11 cellular contexts compared by ENCODE assay signal in the genomic region with DNA sequence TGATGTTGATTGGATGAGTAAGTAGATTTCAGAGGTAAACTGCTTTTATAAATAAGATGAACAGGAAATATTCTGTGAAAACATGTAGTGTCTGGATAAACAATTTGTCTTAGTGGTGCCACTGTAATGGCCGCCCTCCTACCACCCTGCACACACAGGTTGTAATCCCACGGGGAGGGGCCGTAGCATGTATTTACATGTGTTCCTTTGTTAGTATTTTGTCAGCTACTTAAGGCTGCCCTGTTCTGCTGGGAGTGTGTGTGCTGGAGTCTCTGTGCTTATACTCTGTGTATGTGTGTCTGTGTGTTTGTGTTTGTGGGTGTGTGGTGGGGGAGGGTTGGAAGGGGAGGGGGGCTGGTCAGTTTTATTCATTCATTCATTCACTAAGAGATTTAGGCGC. TPM values are rescaled to one million over a fixed set of nuclear protein-coding genes. Genes with fewer than 3 reads are reported as not detected.
A peak's percentile ranks its signal among the peaks of the same experiment; 100 is the strongest.
DNase-seq lines count a peak whose midpoint lies in the region; ATAC-seq and TF ChIP-seq lines count a peak whose summit lies in the region.
"Had no signal": no experiment of that assay in that cellular context is flagged by ENCODE, and none has a peak within 500 bp of the region (broad histone marks: within the 10 kb centered on the region; RNA-seq: fewer than 3 reads in every experiment).

No MANE protein-coding gene starts in this region.

- no peak for DNase-seq in activated naive CD4-positive, alpha-beta T cell treated with anti-CD3 and anti-CD28 coated beads, Interleukin-2, amount 10 ng/mL, durations not matched to agents 7 days and 5 days
- DNase-seq in activated naive CD4-positive, alpha-beta T cell treated with anti-CD3 and anti-CD28 coated beads, Interleukin-2, amount 50 U/mL, for 16 hours: no peak
- no peak for DNase-seq in Peyer's patch
- DNase-seq in testis: no peak
- no peak for DNase-seq in HEK293T (ENCODE audit: extremely low spot score)
- no peak for DNase-seq in SIG-M5 treated with dmso at 0.1 percent for 504 hours (lab: John Stamatoyannopoulos, UW; ENCODE audit: unreplicated experiment)
- DNase-seq: foreskin melanocyte, left ventricle myocardium superior had no signal

- H3K36me3 ChIP-seq in Peyer's patch (no peaks in the 10 kb centered on the region), gastroesophageal sphincter (no peaks in the 10 kb centered on the region), testis (ENCODE audit: low read depth, missing control alignments) (no peaks in the 10 kb centered on the region)
- H3K36me3 ChIP-seq: prostate gland had no signal

- no peak for TF ChIP-seq CTCF in Peyer's patch (IDR thresholded peaks at IDR 0.05)
- no peak for TF ChIP-seq CTCF in gastroesophageal sphincter (IDR thresholded peaks at IDR 0.05)
- no peak for TF ChIP-seq CTCF in testis (IDR thresholded peaks at IDR 0.05)

- H3K27me3 ChIP-seq in Peyer's patch (no peaks in the 10 kb centered on the region), gastroesophageal sphincter (no peaks in the 10 kb centered on the region), testis (no peaks in the 10 kb centered on the region)

- H3K4me1 ChIP-seq in Peyer's patch (peaks cover 0 to 73% (median 16%) of the 10 kb centered on the region in 4 donors), gastroesophageal sphincter (peaks cover 0 to 84% (median 5%) of the 10 kb centered on the region in 3 donors), testis (peaks cover 32% of the 10 kb centered on the region)

- H3K27ac ChIP-seq in Peyer's patch: peak overlapping the region; percentile 29 to 83 (median 70)
- peak overlapping the region in 3 of 4 donors; percentile 49 to 94 (median 92) for H3K27ac ChIP-seq in gastroesophageal sphincter
- H3K27ac ChIP-seq in testis: peak overlapping the region; percentile 66 to 89
- H3K27ac ChIP-seq: prostate gland had no signal

- H3K9me3 ChIP-seq in Peyer's patch: no peaks in the 10 kb centered on the region
- no peaks in the 10 kb centered on the region for H3K9me3 ChIP-seq in gastroesophageal sphincter
- H3K9me3 ChIP-seq in testis: no peaks in the 10 kb centered on the region
- H3K9me3 ChIP-seq: prostate gland had no signal

- intact Hi-C loops in testis (cut with DNase I; ENCODE audit: low total_unique reads): no loop called here

- H3K36me3 Mint-ChIP-seq in activated naive CD4-positive, alpha-beta T cell treated with anti-CD3 and anti-CD28 coated beads, Interleukin-2, amount 10 ng/mL, durations not matched to agents 7 days and 5 days: peaks cover 33% of the 10 kb centered on the region

- TF ChIP-seq POLR2A in Peyer's patch (IDR thresholded peaks at IDR 0.05): no peak
- no peak for TF ChIP-seq POLR2A in gastroesophageal sphincter (IDR thresholded peaks at IDR 0.05)
- no peak for TF ChIP-seq POLR2A in testis (IDR thresholded peaks at IDR 0.05)

- H3K4me1 Mint-ChIP-seq in activated naive CD4-positive, alpha-beta T cell treated with anti-CD3 and anti-CD28 coated beads, Interleukin-2, amount 10 ng/mL, durations not matched to agents 7 days and 5 days: peaks cover 71% of the 10 kb centered on the region

- POLR2A ChIA-PET in HEK293T (lab: Yijun Ruan, JAX): interaction anchor here (0.7 kb wide), 1 partner anchor 31 kb away, joined by 4 read pairs; no protein-coding TSS in a partner anchor

- H3K27ac Mint-ChIP-seq in activated naive CD4-positive, alpha-beta T cell treated with anti-CD3 and anti-CD28 coated beads, Interleukin-2, amount 10 ng/mL, durations not matched to agents 7 days and 5 days: peak overlapping the region; percentile 76

- H3K4me3 ChIP-seq in Peyer's patch (no peak overlapping the region), gastroesophageal sphincter (no peak overlapping the region), testis (no peak overlapping the region)
- H3K4me3 ChIP-seq: prostate gland had no signal

- no peak for TF ChIP-seq EP300 in gastroesophageal sphincter (IDR thresholded peaks at IDR 0.05)

- CTCF ChIA-PET in activated naive CD4-positive, alpha-beta T cell treated with anti-CD3 and anti-CD28 coated beads, Interleukin-2, amount 10 ng/mL, durations not matched to agents 7 days and 5 days (lab: Charles Lee): interaction anchor here (1.0 kb wide), 1 partner anchor 14 kb away, joined by 3 read pairs; no protein-coding TSS in a partner anchor
- CTCF ChIA-PET in HEK293T (lab: Yijun Ruan, JAX): no interaction called here

- 84 to 89% methylated on average over 3 to 4 of the region's 4 CpGs for WGBS in gastroesophageal sphincter (ENCODE audit: low coverage in 1 of 2), 2 donors
- 66 to 73% methylated on average over 4 of the region's 4 CpGs for WGBS in testis, 2 donors

- H3K9me3 Mint-ChIP-seq in activated naive CD4-positive, alpha-beta T cell treated with anti-CD3 and anti-CD28 coated beads, Interleukin-2, amount 10 ng/mL, durations not matched to agents 7 days and 5 days: no peaks in the 10 kb centered on the region

- H3K27me3 Mint-ChIP-seq in activated naive CD4-positive, alpha-beta T cell treated with anti-CD3 and anti-CD28 coated beads, Interleukin-2, amount 10 ng/mL, durations not matched to agents 7 days and 5 days: peaks cover 4% of the 10 kb centered on the region

- no peak overlapping the region for H3K4me3 Mint-ChIP-seq in activated naive CD4-positive, alpha-beta T cell treated with anti-CD3 and anti-CD28 coated beads, Interleukin-2, amount 10 ng/mL, durations not matched to agents 7 days and 5 days

- no peak for ATAC-seq in gastroesophageal sphincter
- ATAC-seq in GM18861 (IDR thresholded peaks at IDR 0.05; ENCODE audit: unreplicated experiment): no peak
- ATAC-seq: left ventricle myocardium superior had no signal

TF ChIP-seq in HEK293T, 16 proteins besides CTCF, POLR2A, EP300 and RAD21:
- TF ChIP-seq ARNT (IDR thresholded peaks at IDR 0.05): no peak
- TF ChIP-seq, protein P1, sequence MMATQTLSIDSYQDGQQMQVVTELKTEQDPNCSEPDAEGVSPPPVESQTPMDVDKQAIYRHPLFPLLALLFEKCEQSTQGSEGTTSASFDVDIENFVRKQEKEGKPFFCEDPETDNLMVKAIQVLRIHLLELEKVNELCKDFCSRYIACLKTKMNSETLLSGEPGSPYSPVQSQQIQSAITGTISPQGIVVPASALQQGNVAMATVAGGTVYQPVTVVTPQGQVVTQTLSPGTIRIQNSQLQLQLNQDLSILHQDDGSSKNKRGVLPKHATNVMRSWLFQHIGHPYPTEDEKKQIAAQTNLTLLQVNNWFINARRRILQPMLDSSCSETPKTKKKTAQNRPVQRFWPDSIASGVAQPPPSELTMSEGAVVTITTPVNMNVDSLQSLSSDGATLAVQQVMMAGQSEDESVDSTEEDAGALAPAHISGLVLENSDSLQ (IDR thresholded peaks at IDR 0.05): no peak
- TF ChIP-seq ELF4 (IDR thresholded peaks at IDR 0.05): no peak
- TF ChIP-seq SP1 (IDR thresholded peaks at IDR 0.05): no peak
- no peak for TF ChIP-seq FOXK2 (IDR thresholded peaks at IDR 0.05)
- TF ChIP-seq FOXA1 (IDR thresholded peaks at IDR 0.05): no peak
- no peak for TF ChIP-seq L3MBTL2 (conservative IDR thresholded peaks at IDR 0.05)
- TF ChIP-seq LEF1 (IDR thresholded peaks at IDR 0.05; ENCODE audit: borderline replicate concordance): no peak
- no peak for TF ChIP-seq ZNF384 (IDR thresholded peaks at IDR 0.05)
- no peak for TF ChIP-seq SUZ12 (IDR thresholded peaks at IDR 0.05)

RNA-seq across cellular contexts. Expression of a gene that starts 5.1 kb away (rescaled TPM):
- total RNA-seq in Peyer's patch (10 to 100 TPM; 12.4 to 34.8 (median 28.4) TPM), gastroesophageal sphincter (10 to 100 TPM; 22.3 to 41.7 (median 33.8) TPM), testis (10 to 100 TPM; 18.4 to 36.2 TPM)
- polyA plus RNA-seq in testis (ENCODE audit: insufficient read depth, low read depth, low replicate concordance): 12.8 TPM

RNA-seq across cellular contexts. Expression of a gene that starts 6.7 kb away (rescaled TPM):
- total RNA-seq in Peyer's patch (10 to 100 TPM; 19.6 to 24.1 (median 20.8) TPM), gastroesophageal sphincter (10 to 100 TPM; 24.9 to 46.8 (median 29.6) TPM), testis (10 to 100 TPM; 13.9 to 27.9 TPM)
- 15.7 TPM for polyA plus RNA-seq in testis (ENCODE audit: insufficient read depth, low read depth, low replicate concordance)
